ENCODE assay signal across 1 cellular context in the genomic region with DNA sequence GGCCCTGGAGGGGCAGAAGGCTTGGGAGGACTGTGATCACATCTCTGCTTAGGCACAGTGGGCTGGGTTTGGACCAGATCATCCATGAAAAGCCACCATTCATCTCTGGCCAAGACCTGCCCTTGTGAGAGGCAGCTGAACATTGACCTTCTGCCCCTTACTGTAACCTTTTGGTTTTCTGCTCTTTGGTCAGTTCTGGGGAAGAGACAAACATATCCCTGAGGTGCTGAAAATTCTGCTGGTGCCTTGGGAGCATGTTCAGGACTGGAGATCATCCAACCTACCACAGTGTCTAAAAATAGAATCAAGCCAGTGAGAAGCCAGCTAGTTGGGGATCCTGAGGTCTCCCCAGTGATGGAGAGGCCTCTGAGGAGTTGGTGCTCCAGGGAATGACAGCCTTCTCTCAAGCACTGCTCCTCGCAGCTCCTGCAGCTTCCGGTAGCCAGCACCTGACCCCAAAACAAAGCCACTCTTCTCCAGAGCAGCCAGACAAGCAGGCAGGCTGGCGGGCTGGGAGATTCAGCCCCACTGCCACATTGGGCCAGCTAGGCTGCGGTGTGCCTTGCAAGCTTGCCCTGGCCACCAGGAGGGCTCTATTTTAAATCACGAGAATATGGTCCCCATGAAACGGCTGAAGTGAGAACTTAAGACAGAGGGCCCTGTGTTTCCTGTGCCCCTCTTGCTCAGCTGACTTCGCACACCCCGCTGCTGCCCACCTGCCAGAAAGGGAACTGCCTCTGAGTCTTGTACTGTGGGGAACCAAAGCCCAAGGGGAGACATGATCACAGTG.
TF ChIP-seq lines count a peak whose summit lies in the region.

No MANE protein-coding gene starts in this region.

TF ChIP-seq in IMR-90, 13 proteins besides CTCF, POLR2A, EP300 and RAD21 (continued from another document):
- TF ChIP-seq SMC3 (IDR thresholded peaks at IDR 0.05; ENCODE audit: low read depth, low read length), result no peak
TF ChIP-seq in IMR-90: peak in this region for 0.
